ENCODE assay signal across 9 cellular contexts in genomic region chr2:9638532-9638931, GRCh38. TPM values are rescaled to one million over a fixed set of nuclear protein-coding genes. Genes with fewer than 3 reads are reported as not detected.
DNase-seq lines count a peak whose midpoint lies in the region; ATAC-seq, FAIRE-seq and TF ChIP-seq lines count a peak whose summit lies in the region.
"Had no signal": no experiment of that assay in that cellular context is flagged by ENCODE, and none has a peak within 500 bp of the region (broad histone marks: within the 10 kb centered on the region; RNA-seq: fewer than 3 reads in every experiment).

No MANE protein-coding gene starts in this region.

- H4K8ac ChIP-seq in H1 (ENCODE audit: extremely low read depth, insufficient read depth, low read length) = peak overlapping the region; percentile 18; the same call in 1 of the 2 replicates

- H3K4ac ChIP-seq in H1 (replicated peaks; ENCODE audit: insufficient read length, low read depth, low read length) = no peak overlapping the region

- H2BK5ac ChIP-seq in H1 (ENCODE audit: low read depth, low read length) = no peak overlapping the region

- H2BK20ac ChIP-seq in H1 (ENCODE audit: low read length) = no peak overlapping the region

- H3K14ac ChIP-seq in H1 (ENCODE audit: insufficient read length) = no peak overlapping the region

- WGBS in H1 (ENCODE audit: extremely low coverage in 1 of 2, insufficient coverage in 1 of 2, insufficient read length in 1 of 2, insufficient replicate concordance in 2 of 2, low coverage in 1 of 2, low lambda C conversion rate in 2 of 2, missing lambda C conversion rate in 1 of 2), 2 experiments = 84% methylated on average over 4 of the region's 4 CpGs; no CpG with 5 or more reads in 1 of the 2 experiments
- 35 to 57% methylated on average over 2 to 3 of the region's 4 CpGs for WGBS in mesodermal cell (ENCODE audit: insufficient coverage in 2 of 2), 2 experiments

- no peaks in the 10 kb centered on the region for H3K36me3 ChIP-seq in H1 (ENCODE audit: control insufficient read depth in 2 of 4, insufficient read depth in 4 of 4, low read length in 3 of 4)
- no peaks in the 10 kb centered on the region for H3K36me3 ChIP-seq in mesodermal cell (ENCODE audit: control insufficient read depth, insufficient read depth, low read length)
- no peaks in the 10 kb centered on the region for H3K36me3 ChIP-seq in BE2C

- H3K4me3 ChIP-seq in H1 (ENCODE audit: extremely low read depth in 1 of 4, insufficient read depth in 2 of 4, low read depth in 3 of 4, low read length in 4 of 4) = no peak overlapping the region
- no peak overlapping the region for H3K4me3 ChIP-seq in mesodermal cell (ENCODE audit: extremely low read depth, insufficient read depth, low read length, poor library complexity, severe bottlenecking)
- no peak overlapping the region for H3K4me3 ChIP-seq in BE2C (ENCODE audit: low read depth, low read length)

- H3K9ac ChIP-seq in H1 (replicated peaks in 1 of 4; ENCODE audit: extremely low read depth in 1 of 4, low read depth in 3 of 4, low read length in 3 of 4) = no peak overlapping the region

- H2BK12ac ChIP-seq in H1 (ENCODE audit: low read depth, low read length) = no peak overlapping the region

- H3K9me3 ChIP-seq in H1 (ENCODE audit: insufficient read depth in 2 of 2, low read depth in 1 of 2, low read length in 1 of 2) (no peaks in the 10 kb centered on the region), mesodermal cell (ENCODE audit: control insufficient read depth, low read length) (no peaks in the 10 kb centered on the region), BE2C (no peaks in the 10 kb centered on the region)

- H4K20me1 ChIP-seq in H1 (replicated peaks in 1 of 2; ENCODE audit: control insufficient read depth in 1 of 2, insufficient read depth in 2 of 2, low read length in 2 of 2) = no peaks in the 10 kb centered on the region

- no peak for TF ChIP-seq POLR2A in H1 (IDR thresholded peaks at IDR 0.05; ENCODE audit: control extremely low read depth in 1 of 2, low read depth in 2 of 2, low read length in 2 of 2)

- H3K56ac ChIP-seq in H1 (replicated peaks; ENCODE audit: insufficient read length, low read depth, low read length) = no peak overlapping the region

- no peak overlapping the region for H3K18ac ChIP-seq in H1 (ENCODE audit: extremely low read depth, low read length)

- H3K27ac ChIP-seq in H1 (ENCODE audit: low read depth, low read length) (no peak overlapping the region), mesodermal cell (ENCODE audit: low read depth, low read length, severe bottlenecking) (peak overlapping the region; percentile 73)

- H2AFZ ChIP-seq in H1 (ENCODE audit: low read length) = no peak overlapping the region

- no peaks in the 10 kb centered on the region for H3K79me2 ChIP-seq in H1 (ENCODE audit: control insufficient read depth in 1 of 2, insufficient read depth in 2 of 2, low read length in 2 of 2)

- H3K79me1 ChIP-seq in H1 (ENCODE audit: low read depth, low read length) = no peaks in the 10 kb centered on the region

- no peak for ATAC-seq in GM19328 (IDR thresholded peaks at IDR 0.05; ENCODE audit: unreplicated experiment)
- ATAC-seq in GM19463 (IDR thresholded peaks at IDR 0.05; ENCODE audit: unreplicated experiment) = no peak

- H2BK120ac ChIP-seq in H1 (replicated peaks; ENCODE audit: low read depth, low read length) = no peak overlapping the region

- no peak overlapping the region for H3K23ac ChIP-seq in H1 (ENCODE audit: insufficient read length)

- no peak overlapping the region for H4K91ac ChIP-seq in H1 (replicated peaks; ENCODE audit: insufficient read length, low read length)

- H4K5ac ChIP-seq in H1 (ENCODE audit: insufficient read length, low read depth, low read length) = no peak overlapping the region

- H3K4me2 ChIP-seq in H1 (ENCODE audit: insufficient read depth in 1 of 2, low read depth in 2 of 2, low read length in 2 of 2) = no peak overlapping the region

- POLR2A ChIA-PET in H1 (lab: Charles Lee; ENCODE audit: partially characterized antibody) = interaction anchor here (2.3 to 3.8 kb wide), 3 partner anchors 8 to 13 kb away, joined by 5 to 26 read pairs (median 9); partner anchors contain the start of gene YWHAQ

- TF ChIP-seq CTCF in H1 (IDR thresholded peaks at IDR 0.05; ENCODE audit: control extremely low read depth in 1 of 3, insufficient read depth in 1 of 3, low read depth in 1 of 3, low read length in 3 of 3) (no peak), BE2C (IDR thresholded peaks at IDR 0.05; ENCODE audit: low read depth, low read length) (no peak)

- 0 out of 7 replicates have a peak, but pooled peaks cover 0 to 2% (median 0%) of the 10 kb centered on the region in 4 experiments for H3K27me3 ChIP-seq in H1 (replicated peaks in 1 of 4; ENCODE audit: control insufficient read depth in 3 of 4, extremely low read depth in 1 of 4, insufficient read depth in 3 of 4, low read length in 3 of 4)
- H3K27me3 ChIP-seq in BE2C = no peaks in the 10 kb centered on the region

- CTCF ChIA-PET in H1 (lab: Charles Lee; ENCODE audit: partially characterized antibody) = interaction anchor here (1.5 to 1.9 kb wide), 3 partner anchors 10 to 132 kb away, joined by 3 to 7 read pairs (median 6); no protein-coding TSS in a partner anchor

- TF ChIP-seq EP300 in H1 (IDR thresholded peaks at IDR 0.05; ENCODE audit: borderline replicate concordance in 1 of 2, low read depth in 2 of 2, low read length in 2 of 2) = no peak

- peak; percentile 98 for DNase-seq in A172 (ENCODE audit: low spot score)
- peak; percentile 22 for DNase-seq in NCI-H2196 (lab: John Stamatoyannopoulos, UW; ENCODE audit: unreplicated experiment)
- DNase-seq in H1 (ENCODE audit: low read depth in 1 of 2, low spot score in 2 of 2) = no peak
- DNase-seq in BE2C = no peak
- no peak for DNase-seq in NCI-H1694 (lab: John Stamatoyannopoulos, UW)
- DNase-seq: CD4-positive, CD25-positive, alpha-beta regulatory T cell had no signal

- H2BK15ac ChIP-seq in H1 (ENCODE audit: low read length) = no peak overlapping the region

- no peak for TF ChIP-seq RAD21 in H1 (IDR thresholded peaks at IDR 0.05 in 1 of 2, conservative IDR thresholded peaks at IDR 0.05 in 1 of 2; ENCODE audit: low read depth in 2 of 2, low read length in 2 of 2)

- FAIRE-seq in H1 (lab: Jason Lieb, UNC) = no peak

- H3K4me1 ChIP-seq in H1 (replicated peaks in 1 of 4; ENCODE audit: control insufficient read depth in 3 of 4, insufficient read depth in 4 of 4, low read length in 3 of 4) = peaks cover 0 to 4% (median 0%) of the 10 kb centered on the region in 4 experiments; a peak in 2 of 7 replicates
- H3K4me1 ChIP-seq in mesodermal cell (ENCODE audit: control insufficient read depth, insufficient read depth, low read length, poor library complexity, severe bottlenecking) = peaks cover 50% of the 10 kb centered on the region
- H3K4me1 ChIP-seq in BE2C = peaks cover 3% of the 10 kb centered on the region; the same call in 1 of the 2 replicates

- no peaks in the 10 kb centered on the region for H3K23me2 ChIP-seq in H1 (ENCODE audit: low read depth, low read length)

- H2AK5ac ChIP-seq in H1 (ENCODE audit: low read depth, low read length) = no peak overlapping the region

TF ChIP-seq in H1, 55 proteins besides CTCF, POLR2A, EP300 and RAD21 (continues in another document):
- no peak for TF ChIP-seq SAP30 (IDR thresholded peaks at IDR 0.05; ENCODE audit: insufficient read depth, insufficient replicate concordance, low read length)
- TF ChIP-seq SP1 (IDR thresholded peaks at IDR 0.05; ENCODE audit: low read depth, low read length) = no peak
- TF ChIP-seq HDAC2 (IDR thresholded peaks at IDR 0.05; ENCODE audit: borderline replicate concordance in 1 of 2, low read depth in 2 of 2, low read length in 2 of 2) = no peak
- no peak for TF ChIP-seq CTBP2 (IDR thresholded peaks at IDR 0.05; ENCODE audit: borderline replicate concordance, insufficient read depth, insufficient read length, low read length)
- no peak for TF ChIP-seq GTF2F1 (IDR thresholded peaks at IDR 0.05; ENCODE audit: borderline replicate concordance, low read depth, low read length)
- TF ChIP-seq SP2 (IDR thresholded peaks at IDR 0.05; ENCODE audit: low read length) = no peak
- TF ChIP-seq TAF1 (IDR thresholded peaks at IDR 0.05; ENCODE audit: low read depth, low read length) = no peak
- TF ChIP-seq BRCA1 (IDR thresholded peaks at IDR 0.05; ENCODE audit: low read depth, low read length) = no peak
- no peak for TF ChIP-seq TEAD4 (IDR thresholded peaks at IDR 0.05; ENCODE audit: low read depth, low read length)

RNA-seq across cellular contexts. Expression of gene YWHAQ, which starts 7.7 kb away (rescaled TPM):
- 746 and 807 TPM in 2 replicates for total RNA-seq in A172 (2014; rRNA removed; shearing (Covaris generic))
- 468 and 480 TPM in 2 replicates for total RNA-seq in H1 (2021; fragmentation: NEBNext Ultra II Directional; extraction: Animal tissue kit (Norgen Biotek cat#: 25700))
- 225 and 244 TPM in 2 replicates for polyA plus RNA-seq in H1 (2011; rRNA removed)
- polyA plus RNA-seq in H1 (2011; cell fraction: cytosol; rRNA removed) = 275 TPM
- polyA plus RNA-seq in H1 (2011; cell fraction: nucleus; rRNA removed) = 165 TPM
- polyA plus RNA-seq in H1 (2012, experiment 1 of 2) = 328 to 469 TPM (median 389 TPM) in 4 replicates
- 58.5 TPM for polyA plus RNA-seq in H1 (2012, experiment 2 of 2)
- polyA plus RNA-seq in H1 (2013, experiment 1 of 2) = 349 TPM
- polyA plus RNA-seq in H1 (2013, experiment 2 of 2) = 354 TPM
- 274 and 502 TPM in 2 replicates for polyA minus RNA-seq in H1 (2011; rRNA and poly(A)+ RNA removed)
- 210 TPM for polyA minus RNA-seq in H1 (2011; cell fraction: cytosol; rRNA and poly(A)+ RNA removed)
- polyA minus RNA-seq in H1 (2011; cell fraction: nucleus; rRNA and poly(A)+ RNA removed) = 102 TPM
- 559 TPM for polyA plus RNA-seq in mesodermal cell (2013, experiment 1 of 2)
- 570 TPM for polyA plus RNA-seq in mesodermal cell (2013, experiment 2 of 2)
- polyA plus RNA-seq in BE2C (2012; ENCODE audit: insufficient read depth, insufficient read length, low read depth) = 536 TPM

Comparison
In these comparisons a context has a peak if more than half of its experiments do, and no peak if none do; other contexts are left out.
1. DNase-seq: peak in A172 (single experiment) and NCI-H2196 (single experiment); none in H1 (0 of 2), BE2C (single experiment) and NCI-H1694 (single experiment).